18 cellular contexts compared by ENCODE assay signal in the genomic region with DNA sequence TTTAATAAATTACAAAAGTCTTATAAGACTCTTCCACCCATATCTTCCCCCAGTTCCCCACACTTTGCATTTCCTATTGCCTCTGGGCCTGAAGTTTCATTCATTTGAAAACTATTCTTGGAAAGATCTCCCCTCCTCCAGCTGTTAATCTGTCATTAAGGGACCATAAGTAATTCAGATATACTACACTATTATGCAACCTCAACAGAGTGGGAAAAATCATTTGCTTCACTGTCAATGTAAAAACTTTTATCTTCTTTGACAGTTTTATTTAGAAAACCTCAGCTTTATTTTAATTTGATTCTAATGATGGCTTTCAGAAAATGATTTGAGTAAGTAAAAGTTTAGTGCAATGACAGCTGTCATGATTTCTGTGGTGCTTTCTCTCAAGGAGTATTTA.
"Had no signal": no experiment of that assay in that cellular context is flagged by ENCODE, and none has a peak within 500 bp of the region (broad histone marks: within the 10 kb centered on the region; RNA-seq: fewer than 3 reads in every experiment).

No MANE protein-coding gene starts in this region.

- H3K9me3 ChIP-seq: ascending aorta, gastrocnemius medialis, lower lobe of right lung, transverse colon, uterus had no signal

- H3K4me1 ChIP-seq: gastrocnemius medialis, lower lobe of right lung, transverse colon, uterus had no signal

- H3K27me3 ChIP-seq: ascending aorta, gastrocnemius medialis, transverse colon, uterus had no signal

- DNase-seq: activated CD4-positive, alpha-beta T cell treated with anti-CD3 and anti-CD28 coated beads for 1 hour; activated CD8-positive, alpha-beta memory T cell treated with anti-CD3 and anti-CD28 coated beads for 24 hours; activated CD8-positive, alpha-beta memory T cell treated with anti-CD3 and anti-CD28 coated beads, Interleukin-2, amount 50 U/mL, for 48 hours; activated effector memory CD4-positive, alpha-beta T cell treated with Interleukin-2 at 50 U/mL for 16 hours; activated naive CD4-positive, alpha-beta T cell treated with anti-CD3 and anti-CD28 coated beads, Interleukin-2, amount 10 ng/mL, durations not matched to agents 7 days and 5 days; activated T-cell treated with anti-CD3 and anti-CD28 coated beads, Interleukin-2, amount 50 U/mL, for 48 hours; cerebellar nuclear complex; cortex of kidney; effector CD4-positive, alpha-beta T cell; gastrocnemius medialis; head of caudate nucleus; lower lobe of right lung; nucleus accumbens; posterior cingulate gyrus; transverse colon; uterus; WERI-Rb-1 had no signal

- H3K27ac ChIP-seq: ascending aorta, gastrocnemius medialis, lower lobe of right lung, transverse colon, uterus had no signal

- H3K4me3 ChIP-seq: ascending aorta, gastrocnemius medialis, lower lobe of right lung, transverse colon, uterus had no signal

- H3K36me3 ChIP-seq: ascending aorta, gastrocnemius medialis, lower lobe of right lung, transverse colon, uterus, WERI-Rb-1 had no signal
